ENCODE assay signal across 14 cellular contexts in genomic region chr12:132251741-132252490, GRCh38.
DNase-seq lines count a peak whose midpoint lies in the region; ATAC-seq, FAIRE-seq and TF ChIP-seq lines count a peak whose summit lies in the region.
"Had no signal": no experiment of that assay in that cellular context is flagged by ENCODE, and none has a peak within 500 bp of the region (broad histone marks: within the 10 kb centered on the region; RNA-seq: fewer than 3 reads in every experiment).

No MANE protein-coding gene starts in this region.

- DNase-seq in left ventricle myocardium superior (peak; percentile 12), heart right ventricle (no peak), astrocyte (ENCODE audit: low read depth) (no peak), kidney (peak; percentile 51), UCSD-AML1 (lab: John Stamatoyannopoulos, UW; ENCODE audit: unreplicated experiment) (no peak)
- no peak for DNase-seq in activated CD8-positive, alpha-beta T cell treated with anti-CD3 and anti-CD28 coated beads, Interleukin-2, amount 10 ng/mL, durations not matched to agents 7 days and 5 days
- DNase-seq: BE2C; CD4-positive, alpha-beta memory T cell; DMS79 had no signal

- POLR2A ChIA-PET in activated CD8-positive, alpha-beta T cell treated with anti-CD3 and anti-CD28 coated beads, Interleukin-2, amount 10 ng/mL, durations not matched to agents 7 days and 5 days (lab: Charles Lee) = no interaction called here

- no peaks in the 10 kb centered on the region for H3K79me2 ChIP-seq in astrocyte (ENCODE audit: insufficient read depth, low read length)

- H3K9me3 ChIP-seq in heart right ventricle (no peaks in the 10 kb centered on the region), astrocyte (ENCODE audit: insufficient read depth, low read depth, low read length) (no peaks in the 10 kb centered on the region), kidney (ENCODE audit: control insufficient read depth in 1 of 2, low read length in 2 of 2) (no peaks in the 10 kb centered on the region)
- H3K9me3 ChIP-seq: A549, BE2C had no signal

- WGBS in heart right ventricle, 2 donors = 86 to 88% methylated on average over 21 of the region's 21 CpGs

- CTCF ChIA-PET in activated CD8-positive, alpha-beta T cell treated with anti-CD3 and anti-CD28 coated beads, Interleukin-2, amount 10 ng/mL, durations not matched to agents 7 days and 5 days (lab: Charles Lee) = no interaction called here

- H3K9ac ChIP-seq in astrocyte (ENCODE audit: low read length) (no peak overlapping the region), kidney (ENCODE audit: low read length in 2 of 2) (no peak overlapping the region)

- H3K4me3 ChIP-seq in heart right ventricle (no peak overlapping the region), astrocyte (ENCODE audit: insufficient read depth, low read depth, low read length) (no peak overlapping the region), kidney (ENCODE audit: low read length in 2 of 2) (no peak overlapping the region)
- H3K4me3 ChIP-seq: A549, GM12878 had no signal

- no peaks in the 10 kb centered on the region for H3K4me1 Mint-ChIP-seq in astrocyte (ENCODE audit: low read depth, unreplicated experiment)
- H3K4me1 Mint-ChIP-seq in activated CD8-positive, alpha-beta T cell treated with anti-CD3 and anti-CD28 coated beads, Interleukin-2, amount 10 ng/mL, durations not matched to agents 7 days and 5 days (ENCODE audit: low read depth) = no peaks in the 10 kb centered on the region
- H3K4me1 Mint-ChIP-seq: CD4-positive, alpha-beta memory T cell had no signal

- no peaks in the 10 kb centered on the region for H3K9me3 Mint-ChIP-seq in astrocyte (ENCODE audit: unreplicated experiment)
- no peaks in the 10 kb centered on the region for H3K9me3 Mint-ChIP-seq in activated CD8-positive, alpha-beta T cell treated with anti-CD3 and anti-CD28 coated beads, Interleukin-2, amount 10 ng/mL, durations not matched to agents 7 days and 5 days (ENCODE audit: insufficient read depth)

- no peak overlapping the region for H3K27ac ChIP-seq in heart right ventricle
- H3K27ac ChIP-seq in astrocyte (ENCODE audit: low read depth, low read length) = no peak overlapping the region
- no peak overlapping the region for H3K27ac ChIP-seq in kidney (ENCODE audit: low read depth in 2 of 2, low read length in 2 of 2)
- H3K27ac ChIP-seq: A549, C4-2B had no signal

- FAIRE-seq in astrocyte (lab: Jason Lieb, UNC) (no peak), kidney (lab: Jason Lieb, UNC) (no peak)
- FAIRE-seq: A549, GM12878, GM18507, H54 had no signal

- peaks cover 63% of the 10 kb centered on the region for H3K27me3 Mint-ChIP-seq in astrocyte (ENCODE audit: low read depth, unreplicated experiment)
- no peaks in the 10 kb centered on the region for H3K27me3 Mint-ChIP-seq in activated CD8-positive, alpha-beta T cell treated with anti-CD3 and anti-CD28 coated beads, Interleukin-2, amount 10 ng/mL, durations not matched to agents 7 days and 5 days (ENCODE audit: low read depth)

- peaks cover 3% of the 10 kb centered on the region for H3K36me3 Mint-ChIP-seq in astrocyte (ENCODE audit: low read depth, unreplicated experiment)
- no peaks in the 10 kb centered on the region for H3K36me3 Mint-ChIP-seq in activated CD8-positive, alpha-beta T cell treated with anti-CD3 and anti-CD28 coated beads, Interleukin-2, amount 10 ng/mL, durations not matched to agents 7 days and 5 days (ENCODE audit: low read depth)
- H3K36me3 Mint-ChIP-seq: CD4-positive, alpha-beta memory T cell had no signal

- H3K36me3 ChIP-seq in heart right ventricle = no peaks in the 10 kb centered on the region
- H3K36me3 ChIP-seq in astrocyte (ENCODE audit: insufficient read depth, low read length) = no peaks in the 10 kb centered on the region
- no peaks in the 10 kb centered on the region for H3K36me3 ChIP-seq in kidney (ENCODE audit: control insufficient read depth in 1 of 2, insufficient read depth in 2 of 2, low read length in 2 of 2)
- H3K36me3 ChIP-seq: BE2C had no signal

- intact Hi-C loops in left ventricle myocardium superior (cut with micrococcal nuclease) (no loop called here), heart right ventricle (cut with DNase I) (no loop called here), kidney (cut with DNase I) (no loop called here)

- no peaks in the 10 kb centered on the region for H4K20me1 ChIP-seq in astrocyte (ENCODE audit: insufficient read depth, low read length)

- no peak overlapping the region for H2AFZ ChIP-seq in astrocyte (ENCODE audit: low read depth, low read length)

- no peak overlapping the region for H3K4me3 Mint-ChIP-seq in astrocyte (ENCODE audit: unreplicated experiment)
- no peak overlapping the region for H3K4me3 Mint-ChIP-seq in activated CD8-positive, alpha-beta T cell treated with anti-CD3 and anti-CD28 coated beads, Interleukin-2, amount 10 ng/mL, durations not matched to agents 7 days and 5 days
- H3K4me3 Mint-ChIP-seq: CD4-positive, alpha-beta memory T cell had no signal

- peak overlapping the region; percentile 41 for H3K27ac Mint-ChIP-seq in astrocyte (ENCODE audit: unreplicated experiment)
- H3K27ac Mint-ChIP-seq in activated CD8-positive, alpha-beta T cell treated with anti-CD3 and anti-CD28 coated beads, Interleukin-2, amount 10 ng/mL, durations not matched to agents 7 days and 5 days = no peak overlapping the region
- H3K27ac Mint-ChIP-seq: CD4-positive, alpha-beta memory T cell had no signal

- H3K27me3 ChIP-seq in heart right ventricle (peaks cover 0 to 13% (median 0%) of the 10 kb centered on the region in 7 donors), astrocyte (ENCODE audit: insufficient read depth, low read length) (peaks cover 5% of the 10 kb centered on the region)

- H3K4me1 ChIP-seq in heart right ventricle (no peaks in the 10 kb centered on the region), astrocyte (ENCODE audit: insufficient read depth, low read length) (no peaks in the 10 kb centered on the region), kidney (ENCODE audit: control insufficient read depth in 1 of 2, insufficient read depth in 1 of 2, low read depth in 1 of 2, low read length in 2 of 2) (no peaks in the 10 kb centered on the region)
- H3K4me1 ChIP-seq: A549, BE2C had no signal

- H3K4me2 ChIP-seq in astrocyte (ENCODE audit: low read length) = no peak overlapping the region
- H3K4me2 ChIP-seq: A549 had no signal

- ATAC-seq in left ventricle myocardium superior (no peak), heart right ventricle (no peak)
- no peak for ATAC-seq in activated CD8-positive, alpha-beta T cell treated with anti-CD3 and anti-CD28 coated beads, Interleukin-2, amount 10 ng/mL, durations not matched to agents 7 days and 5 days
- ATAC-seq: A549, GM12878 had no signal

- TF ChIP-seq CTCF in heart right ventricle (IDR thresholded peaks at IDR 0.05) (no peak), astrocyte (IDR thresholded peaks at IDR 0.05; ENCODE audit: insufficient read depth, low read depth, low read length) (no peak), kidney (IDR thresholded peaks at IDR 0.05; ENCODE audit: borderline replicate concordance, extremely low read depth, insufficient read depth) (no peak)

Comparison
In these comparisons a context has a peak if more than half of its experiments do, and no peak if none do; other contexts are left out.
1. DNase-seq: peak in left ventricle myocardium superior (single experiment) and kidney (single experiment); none in heart right ventricle (0 of 2), astrocyte (single experiment), activated CD8-positive, alpha-beta T cell treated with anti-CD3 and anti-CD28 coated beads, Interleukin-2, amount 10 ng/mL, durations not matched to agents 7 days and 5 days (single experiment) and UCSD-AML1 (single experiment).